ENCODE assay signal across 3 cellular contexts in the genomic region with DNA sequence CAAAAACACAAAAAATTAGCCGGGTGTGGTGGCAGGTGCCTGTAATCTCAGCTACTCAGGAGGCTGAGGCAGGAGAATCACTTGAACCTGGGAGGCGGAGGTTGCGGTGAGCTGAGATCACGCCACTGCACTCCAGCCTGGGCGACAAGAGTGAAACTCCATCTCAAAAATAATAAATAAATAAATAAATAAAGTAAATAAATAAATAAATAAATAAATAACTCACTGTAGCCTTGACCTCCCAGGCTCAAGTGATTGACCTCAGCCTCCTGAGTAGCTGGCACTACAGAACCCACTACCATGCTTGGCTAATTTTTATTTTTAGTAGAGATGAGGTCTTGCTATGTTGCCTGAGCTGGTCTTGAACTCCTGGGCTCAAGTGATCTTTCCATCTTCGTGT.
TF ChIP-seq lines count a peak whose summit lies in the region.

No MANE protein-coding gene starts in this region.

TF ChIP-seq in A549, 52 proteins besides CTCF, POLR2A, EP300 and RAD21:
- peak; percentile 96 for TF ChIP-seq ZC3H11A (IDR thresholded peaks at IDR 0.05)

TF ChIP-seq in HEK293, 187 proteins besides CTCF, POLR2A, EP300 and RAD21 (continues in another document):
- TF ChIP-seq ZNF510 (tag by site-specific recombination; IDR thresholded peaks at IDR 0.05; ENCODE audit: insufficient replicate concordance) (peak; percentile 96), ZNF585B (tag by site-specific recombination; IDR thresholded peaks at IDR 0.05) (0 out of 2 replicates have a peak, but pooled peaks have one; percentile 38), ZNF560 (tag by site-specific recombination; IDR thresholded peaks at IDR 0.05; ENCODE audit: borderline replicate concordance) (peak; percentile 99), ZFP37 (tag by site-specific recombination; IDR thresholded peaks at IDR 0.05) (peak; percentile 99), ZNF514 (tag by site-specific recombination; IDR thresholded peaks at IDR 0.05) (peak; percentile 97; the same call in 1 of the 2 replicates), ZNF366 (tag by site-specific recombination; conservative IDR thresholded peaks at IDR 0.05) (peak; percentile 53), HIC1 (tag by site-specific recombination; IDR thresholded peaks at IDR 0.05) (peak; percentile 47; the same call in 1 of the 2 replicates), ZNF670 (tag by site-specific recombination; IDR thresholded peaks at IDR 0.05; ENCODE audit: low read depth) (0 out of 2 replicates have a peak, but pooled peaks have one; percentile 35), ZNF121 (tag by site-specific recombination; IDR thresholded peaks at IDR 0.05) (peak; percentile 80), GLI2 (tag by site-specific recombination; IDR thresholded peaks at IDR 0.05; ENCODE audit: borderline replicate concordance, low read depth) (peak; percentile 89; the same call in 1 of the 2 replicates), ZNF223 (tag by site-specific recombination; IDR thresholded peaks at IDR 0.05) (peak; percentile 93), ZSCAN16 (tag by site-specific recombination; IDR thresholded peaks at IDR 0.05) (0 out of 2 replicates have a peak, but pooled peaks have one; percentile 46), PRDM4 (tag by site-specific recombination; IDR thresholded peaks at IDR 0.05) (peak; percentile 18; the same call in 1 of the 2 replicates), ZEB2 (tag by site-specific recombination; IDR thresholded peaks at IDR 0.05) (peak; percentile 60), ZXDB (tag by site-specific recombination; IDR thresholded peaks at IDR 0.05) (peak; percentile 91), ZNF629 (tag by site-specific recombination; IDR thresholded peaks at IDR 0.05) (peak; percentile 77), ZNF18 (tag by site-specific recombination; IDR thresholded peaks at IDR 0.05) (peak; percentile 78), ZNF292 (tag by site-specific recombination; IDR thresholded peaks at IDR 0.05; ENCODE audit: borderline replicate concordance, low read depth) (peak; percentile 98), ZNF138 (tag by site-specific recombination; IDR thresholded peaks at IDR 0.05; ENCODE audit: borderline replicate concordance) (peak; percentile 100)
- TF ChIP-seq, protein P1, sequence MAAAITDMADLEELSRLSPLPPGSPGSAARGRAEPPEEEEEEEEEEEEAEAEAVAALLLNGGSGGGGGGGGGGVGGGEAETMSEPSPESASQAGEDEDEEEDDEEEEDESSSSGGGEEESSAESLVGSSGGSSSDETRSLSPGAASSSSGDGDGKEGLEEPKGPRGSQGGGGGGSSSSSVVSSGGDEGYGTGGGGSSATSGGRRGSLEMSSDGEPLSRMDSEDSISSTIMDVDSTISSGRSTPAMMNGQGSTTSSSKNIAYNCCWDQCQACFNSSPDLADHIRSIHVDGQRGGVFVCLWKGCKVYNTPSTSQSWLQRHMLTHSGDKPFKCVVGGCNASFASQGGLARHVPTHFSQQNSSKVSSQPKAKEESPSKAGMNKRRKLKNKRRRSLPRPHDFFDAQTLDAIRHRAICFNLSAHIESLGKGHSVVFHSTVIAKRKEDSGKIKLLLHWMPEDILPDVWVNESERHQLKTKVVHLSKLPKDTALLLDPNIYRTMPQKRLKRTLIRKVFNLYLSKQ (tag by site-specific recombination; IDR thresholded peaks at IDR 0.05; ENCODE audit: borderline replicate concordance) = peak; percentile 98

TF ChIP-seq in HepG2, 621 proteins besides CTCF, POLR2A, EP300 and RAD21:
- peak; percentile 22 for TF ChIP-seq AGO2 (optimal IDR thresholded peaks at IDR 0.05; ENCODE audit: low read depth, low read length)
TF ChIP-seq in HepG2: peak in this region for 1; not testable (repeated sequence) for 620.
